In genomic region chr10:95561200-95562177, GRCh38 we compare ENCODE assay signal across 1 cellular context.
TF ChIP-seq lines count a peak whose summit lies in the region.

SORBS1 (minus strand) TSS chr10:95561371; CDS start chr10:95441135, 120,236 bp downstream.

TF ChIP-seq in H1, 55 proteins besides CTCF, POLR2A, EP300 and RAD21 (continued from another document):
- TF ChIP-seq CREB1 (IDR thresholded peaks at IDR 0.05): peak; percentile 35; the same call in 1 of the 2 replicates
- peak; percentile 31; the same call in 1 of the 2 replicates for TF ChIP-seq GABPA (IDR thresholded peaks at IDR 0.05; ENCODE audit: borderline replicate concordance, insufficient read depth, low read length)
- peak in 1 of 2 experiments; percentile 91; a peak in 2 of 4 replicates for TF ChIP-seq SIN3A (conservative IDR thresholded peaks at IDR 0.05 in 1 of 2, IDR thresholded peaks at IDR 0.05 in 1 of 2; ENCODE audit: low read depth in 1 of 2, low read length in 2 of 2)
- 0 out of 2 replicates have a peak, but pooled peaks have one; percentile 19 for TF ChIP-seq JUND (IDR thresholded peaks at IDR 0.05; ENCODE audit: low read length)
- peak; percentile 42; the same call in 1 of the 2 replicates for TF ChIP-seq MAX (IDR thresholded peaks at IDR 0.05)
- 0 out of 2 replicates have a peak, but pooled peaks have one; percentile 52 for TF ChIP-seq SP1 (IDR thresholded peaks at IDR 0.05; ENCODE audit: low read depth, low read length)
- TF ChIP-seq TBP (IDR thresholded peaks at IDR 0.05; ENCODE audit: low read depth, low read length): peak; percentile 74; the same call in 1 of the 2 replicates
- peak; percentile 30 for TF ChIP-seq CTBP2 (IDR thresholded peaks at IDR 0.05; ENCODE audit: borderline replicate concordance, insufficient read depth, insufficient read length, low read length)
TF ChIP-seq in H1: peak in this region for 12.
